Comparison of ENCODE assay signal across 10 cellular contexts in genomic region chr15:64813075-64813474, GRCh38. TPM values are rescaled to one million over a fixed set of nuclear protein-coding genes. Genes with fewer than 3 reads are reported as not detected.
A peak's percentile ranks its signal among the peaks of the same experiment; 100 is the strongest.
DNase-seq lines count a peak whose midpoint lies in the region; ATAC-seq and TF ChIP-seq lines count a peak whose summit lies in the region.
"Had no signal": no experiment of that assay in that cellular context is flagged by ENCODE, and none has a peak within 500 bp of the region (broad histone marks: within the 10 kb centered on the region; RNA-seq: fewer than 3 reads in every experiment).

No MANE protein-coding gene starts in this region.

- H3K27me3 Mint-ChIP-seq in CD14-positive monocyte (ENCODE audit: low read depth in 3 of 3): peaks cover 2 to 18% (median 13%) of the 10 kb centered on the region in 3 donors

- H3K4me1 ChIP-seq in GM23248 (ENCODE audit: insufficient read depth): no peaks in the 10 kb centered on the region

- no peaks in the 10 kb centered on the region for H3K36me3 ChIP-seq in GM23248 (ENCODE audit: low read depth)

- H3K27ac ChIP-seq in GM23248: no peak overlapping the region
- H3K27ac ChIP-seq: PC-9 had no signal

- H3K9me3 Mint-ChIP-seq in CD14-positive monocyte: no peaks in the 10 kb centered on the region

- 0 out of 2 replicates have a peak, but pooled peaks cover 8% of the 10 kb centered on the region for H3K27me3 ChIP-seq in GM23248 (replicated peaks; ENCODE audit: insufficient read depth)

- H3K79me2 ChIP-seq in GM23248 (ENCODE audit: insufficient read depth): no peaks in the 10 kb centered on the region

- WGBS in GM23248 (ENCODE audit: low coverage in 1 of 2, low lambda C conversion rate in 2 of 2, missing lambda C conversion rate in 2 of 2), 2 experiments: 83 to 91% methylated on average over 6 of the region's 6 CpGs

- no peak overlapping the region for H3K4me3 ChIP-seq in GM23248
- H3K4me3 ChIP-seq: PC-9 had no signal

- H2AFZ ChIP-seq in GM23248: no peak overlapping the region
- H2AFZ ChIP-seq: PC-9 had no signal

- H3K27ac Mint-ChIP-seq in CD14-positive monocyte: peak overlapping the region in 4 of 7 donors; percentile 37 to 85 (median 58)

- no peak for ATAC-seq in GM18502 (IDR thresholded peaks at IDR 0.05; ENCODE audit: poor library complexity, unreplicated experiment)

- no peaks in the 10 kb centered on the region for H3F3A ChIP-seq in GM23248 (ENCODE audit: insufficient read depth)

- H3K4me1 Mint-ChIP-seq in CD14-positive monocyte: peaks cover 24% of the 10 kb centered on the region

- H3K36me3 Mint-ChIP-seq in CD14-positive monocyte: peaks cover 4 to 11% of the 10 kb centered on the region in 2 donors

- H3K9me2 ChIP-seq in GM23248 (ENCODE audit: insufficient read depth): no peaks in the 10 kb centered on the region

- DNase-seq in CD14-positive monocyte (ENCODE audit: low spot score): no peak
- peak; percentile 11 for DNase-seq in GM23248
- DNase-seq in OCI-M1 (lab: John Stamatoyannopoulos, UW): peak; percentile 85
- DNase-seq in fibroblast of the conjunctiva (ENCODE audit: low read depth): peak; percentile 27
- DNase-seq in C1 segment of cervical spinal cord (lab: John Stamatoyannopoulos, UW): no peak
- DNase-seq in GM13977 (ENCODE audit: low spot score): no peak
- no peak for DNase-seq in GM03348 (ENCODE audit: low spot score)
- DNase-seq: posterior cingulate gyrus had no signal

- in situ Hi-C loops in GM23248 (cut with MboI): no loop called here
- in situ Hi-C loops in GM13977 (cut with MboI; ENCODE audit: low pct_unique_long_range_greater_than_20kb, low sequenced_read_pairs, unreplicated experiment): no loop called here

- H3K4me3 Mint-ChIP-seq in CD14-positive monocyte: no peak overlapping the region

- intact Hi-C loops in CD14-positive monocyte (cut with micrococcal nuclease): no loop called here

- TF ChIP-seq CTCF in CD14-positive monocyte (IDR thresholded peaks at IDR 0.05): no peak
- no peak for TF ChIP-seq CTCF in GM13977 (IDR thresholded peaks at IDR 0.05; ENCODE audit: extremely low read depth, insufficient read depth, missing control alignments)

- no peak overlapping the region for H3K4me2 ChIP-seq in GM23248 (ENCODE audit: unreplicated experiment)
- H3K4me2 ChIP-seq: PC-9 had no signal

- no peaks in the 10 kb centered on the region for H4K20me1 ChIP-seq in GM23248 (ENCODE audit: insufficient read depth)

- H3K9ac ChIP-seq in GM23248: no peak overlapping the region

- no peaks in the 10 kb centered on the region for H3K9me3 ChIP-seq in GM23248 (ENCODE audit: low read depth)

RNA-seq across cellular contexts. Expression of gene PIF1, which starts 12.4 kb away (rescaled TPM):
- polyA plus RNA-seq in CD14-positive monocyte (under 1 TPM in 1 of 2 donors, not detected in 1; 0.13 TPM), GM23248 (2016; fragmentation: Nextera tagmentation; extraction: Ambion mirVana) (7.0 and 8.1 TPM in 2 replicates)
- 9.7 and 11.3 TPM in 2 replicates for total RNA-seq in GM23248 (2014; rRNA removed; shearing (Covaris generic))

RNA-seq across cellular contexts. Expression of gene PLEKHO2, which starts 28.6 kb away (rescaled TPM):
- polyA plus RNA-seq in CD14-positive monocyte: 10 to 100 TPM; 78.0 to 93.5 TPM
- total RNA-seq in GM23248 (2014; rRNA removed; shearing (Covaris generic)): 27.2 and 35.3 TPM in 2 replicates
- polyA plus RNA-seq in GM23248 (2016; fragmentation: Nextera tagmentation; extraction: Ambion mirVana): 30.7 and 32.3 TPM in 2 replicates

RNA-seq across cellular contexts. Expression of gene RBPMS2, which starts 37.7 kb away (rescaled TPM):
- polyA plus RNA-seq in CD14-positive monocyte (not detected), GM23248 (2016; fragmentation: Nextera tagmentation; extraction: Ambion mirVana) (0.54 and 0.71 TPM in 2 replicates)
- total RNA-seq in GM23248 (2014; rRNA removed; shearing (Covaris generic)): not detected in 2 replicates

Comparison
In these comparisons a context has a peak if more than half of its experiments do, and no peak if none do; other contexts are left out.
1. DNase-seq: peak in GM23248 (single experiment), OCI-M1 (single experiment) and fibroblast of the conjunctiva (single experiment); none in CD14-positive monocyte (single experiment), C1 segment of cervical spinal cord (0 of 14), GM13977 (single experiment) and GM03348 (single experiment).